ENCODE assay signal across 21 cellular contexts in genomic region chr4:17152941-17153340, GRCh38.
"Had no signal": no experiment of that assay in that cellular context is flagged by ENCODE, and none has a peak within 500 bp of the region (broad histone marks: within the 10 kb centered on the region; RNA-seq: fewer than 3 reads in every experiment).

No MANE protein-coding gene starts in this region.

- H3K27me3 ChIP-seq: left lung, neutrophil, pancreas, right lobe of liver, suprapubic skin, transverse colon, upper lobe of right lung, uterus had no signal

- H3K4me3 Mint-ChIP-seq: natural killer cell; stimulated activated naive CD8-positive, alpha-beta T cell treated with anti-CD3 and anti-CD28 coated beads, Interleukin-15, amount 100 ng/mL, for 72 hours had no signal

- H3K36me3 ChIP-seq: left lung, neutrophil, pancreas, right lobe of liver, suprapubic skin, transverse colon, upper lobe of right lung, uterus had no signal

- H3K4me1 ChIP-seq: left lung, pancreas, right lobe of liver, suprapubic skin, transverse colon, upper lobe of right lung, uterus had no signal

- H3K9me3 ChIP-seq: neutrophil, pancreas, right lobe of liver, suprapubic skin, transverse colon, upper lobe of right lung, uterus had no signal

- FAIRE-seq: pancreas, small intestine had no signal

- DNase-seq: cortex of kidney; effector CD4-positive, alpha-beta T cell; hypothalamus; kidney; left lung; mesenchymal stem cell; natural killer cell; pancreas; right lobe of liver; small intestine; stimulated activated CD4-positive, alpha-beta T cell treated with anti-CD3 and anti-CD28 coated beads, Interleukin-12 subunit alpha, Interleukin-12 subunit beta, amount 100 ng/mL, for 4 hours; stimulated activated CD4-positive, alpha-beta T cell treated with anti-CD3 and anti-CD28 coated beads, Interleukin-1b, Interleukin-23, amount 100 ng/mL, for 48 hours; stimulated activated CD4-positive, alpha-beta T cell treated with anti-CD3 and anti-CD28 coated beads, Interleukin-4, amount 100 ng/mL, for 1 hour; stimulated activated CD8-positive, alpha-beta memory T cell treated with anti-CD3 and anti-CD28 coated beads, Interleukin-4, amount 100 ng/mL, for 48 hours; stimulated activated naive CD4-positive, alpha-beta T cell; stimulated activated naive CD8-positive, alpha-beta T cell treated with anti-CD3 and anti-CD28 coated beads, Interleukin-15, amount 100 ng/mL, for 72 hours; transverse colon; upper lobe of right lung; uterus had no signal

- H3K4me3 ChIP-seq: left lung, pancreas, right lobe of liver, suprapubic skin, transverse colon, upper lobe of right lung, uterus had no signal

- ATAC-seq: left lung; natural killer cell; pancreas; right lobe of liver; stimulated activated naive CD8-positive, alpha-beta T cell treated with anti-CD3 and anti-CD28 coated beads, Interleukin-15, amount 100 ng/mL, for 72 hours; upper lobe of right lung had no signal

- H3K27ac Mint-ChIP-seq: natural killer cell; stimulated activated naive CD8-positive, alpha-beta T cell treated with anti-CD3 and anti-CD28 coated beads, Interleukin-15, amount 100 ng/mL, for 72 hours had no signal

- H3K27ac ChIP-seq: left lung, neutrophil, pancreas, right lobe of liver, suprapubic skin, transverse colon, upper lobe of right lung, uterus had no signal

- H3K36me3 Mint-ChIP-seq: natural killer cell had no signal

- H3K4me1 Mint-ChIP-seq: natural killer cell; stimulated activated naive CD8-positive, alpha-beta T cell treated with anti-CD3 and anti-CD28 coated beads, Interleukin-15, amount 100 ng/mL, for 72 hours had no signal
